ENCODE assay signal across 3 cellular contexts in genomic region chr11:349270-349954, GRCh38. TPM values are rescaled to one million over a fixed set of nuclear protein-coding genes. Genes with fewer than 3 reads are reported as not detected.
"Had no signal": no experiment of that assay in that cellular context is flagged by ENCODE, and none has a peak within 500 bp of the region (broad histone marks: within the 10 kb centered on the region; RNA-seq: fewer than 3 reads in every experiment).

No MANE protein-coding gene starts in this region.

RNA-seq across cellular contexts. Expression of gene B4GALNT4, which starts 19.9 kb away (rescaled TPM):
- total RNA-seq: activated B cell treated with CpG ODN at 0.5 μM for 24 hours, gastrocnemius medialis had no signal

RNA-seq across cellular contexts. Expression of gene PKP3, which starts 44.6 kb away (rescaled TPM):
- total RNA-seq: activated naive CD8-positive, alpha-beta T cell treated with anti-CD3 and anti-CD28 coated beads for 36 hours had no signal
